Comparison of ENCODE assay signal across 8 cellular contexts in genomic region chr2:43219383-43220228, GRCh38. TPM values are rescaled to one million over a fixed set of nuclear protein-coding genes. Genes with fewer than 3 reads are reported as not detected.
DNase-seq lines count a peak whose midpoint lies in the region; ATAC-seq and TF ChIP-seq lines count a peak whose summit lies in the region.

No MANE protein-coding gene starts in this region.

- in situ Hi-C loops in ACHN (cut with HindIII; ENCODE audit: low pct_ligation_motif_present, low pct_unique_long_range_greater_than_20kb, low sequenced_read_pairs), result no loop called here

- TF ChIP-seq CTCF in activated CD8-positive, alpha-beta T cell treated with anti-CD3 and anti-CD28 coated beads for 36 hours (IDR thresholded peaks at IDR 0.05), result no peak

- peak; percentile 56 for ATAC-seq in GM18867 (IDR thresholded peaks at IDR 0.05; ENCODE audit: unreplicated experiment)
- peak; percentile 51 for ATAC-seq in HG03066 (IDR thresholded peaks at IDR 0.05; ENCODE audit: low read depth, unreplicated experiment)
- peak; percentile 59 for ATAC-seq in activated CD8-positive, alpha-beta T cell treated with anti-CD3 and anti-CD28 coated beads for 36 hours

- H3K4me3 Mint-ChIP-seq in activated CD8-positive, alpha-beta T cell treated with anti-CD3 and anti-CD28 coated beads for 36 hours, result peak overlapping the region; percentile 80

- POLR2A ChIA-PET in activated CD8-positive, alpha-beta T cell treated with anti-CD3 and anti-CD28 coated beads for 36 hours (lab: Charles Lee), result interaction anchor here (0.7 to 14.1 kb wide), 14 partner anchors 8 to 206 kb away, joined by 3 to 549 read pairs (median 9); partner anchors contain the start of gene ZFP36L2

- H3K36me3 Mint-ChIP-seq in activated CD8-positive, alpha-beta T cell treated with anti-CD3 and anti-CD28 coated beads for 36 hours (ENCODE audit: low read depth), result peaks cover 43% of the 10 kb centered on the region

- intact Hi-C loops in activated CD8-positive, alpha-beta T cell treated with anti-CD3 and anti-CD28 coated beads for 36 hours (cut with micrococcal nuclease), result loop anchor here (1.0 to 10.0 kb wide), 5 partner anchors 24 to 245 kb away; no protein-coding TSS in a partner anchor

- CTCF ChIA-PET in activated CD8-positive, alpha-beta T cell treated with anti-CD3 and anti-CD28 coated beads for 36 hours (lab: Charles Lee), result interaction anchor here (1.1 to 19.3 kb wide), 6 partner anchors 9 to 87 kb away, joined by 4 to 647 read pairs (median 11); no protein-coding TSS in a partner anchor

- no peaks in the 10 kb centered on the region for H3K9me3 Mint-ChIP-seq in activated CD8-positive, alpha-beta T cell treated with anti-CD3 and anti-CD28 coated beads for 36 hours

- H3K4me1 Mint-ChIP-seq in activated CD8-positive, alpha-beta T cell treated with anti-CD3 and anti-CD28 coated beads for 36 hours (ENCODE audit: low read depth), result peaks cover 44% of the 10 kb centered on the region

- DNase-seq in ACHN, result peak; percentile 77
- peak; percentile 38 for DNase-seq in NCI-H526 treated with DMSO at 0.1 percent for 48 hours (lab: John Stamatoyannopoulos, UW)
- peak; percentile 90 for DNase-seq in activated CD8-positive, alpha-beta T cell treated with anti-CD3 and anti-CD28 coated beads for 36 hours
- DNase-seq in effector CD4-positive, alpha-beta T cell, result peak; percentile 65
- peak; percentile 91 for DNase-seq in medulla oblongata (ENCODE audit: extremely low spot score)
- peak; percentile 49 for DNase-seq in stimulated activated CD8-positive, alpha-beta memory T cell treated with anti-CD3 and anti-CD28 coated beads, Interleukin-15, amount 100 ng/mL, for 1 hour (ENCODE audit: low read depth)

- H3K27me3 Mint-ChIP-seq in activated CD8-positive, alpha-beta T cell treated with anti-CD3 and anti-CD28 coated beads for 36 hours, result no peaks in the 10 kb centered on the region

- H3K27ac Mint-ChIP-seq in activated CD8-positive, alpha-beta T cell treated with anti-CD3 and anti-CD28 coated beads for 36 hours, result peak overlapping the region; percentile 95

RNA-seq across cellular contexts. Expression of gene ZFP36L2, which starts 6.8 kb away (rescaled TPM):
- 100 to 1,000 TPM; 102 to 106 TPM for total RNA-seq in activated CD8-positive, alpha-beta T cell treated with anti-CD3 and anti-CD28 coated beads for 36 hours

Comparison
In these comparisons a context has a peak if more than half of its experiments do, and no peak if none do; other contexts are left out.
1. Peak in every context shown above with its lines: DNase-seq and ATAC-seq.
2. DNase-seq: peak in every context shown above with its lines; median percentile 91 in medulla oblongata; 90 in activated CD8-positive, alpha-beta T cell treated with anti-CD3 and anti-CD28 coated beads for 36 hours; 77 in ACHN; 65 in effector CD4-positive, alpha-beta T cell; 49 in stimulated activated CD8-positive, alpha-beta memory T cell treated with anti-CD3 and anti-CD28 coated beads, Interleukin-15, amount 100 ng/mL, for 1 hour; 38 in NCI-H526 treated with DMSO at 0.1 percent for 48 hours.